ENCODE assay signal across 9 cellular contexts in genomic region chr17:6752068-6752909, GRCh38. TPM values are rescaled to one million over a fixed set of nuclear protein-coding genes. Genes with fewer than 3 reads are reported as not detected.
DNase-seq lines count a peak whose midpoint lies in the region; ATAC-seq and TF ChIP-seq lines count a peak whose summit lies in the region.
"Had no signal": no experiment of that assay in that cellular context is flagged by ENCODE, and none has a peak within 500 bp of the region (broad histone marks: within the 10 kb centered on the region; RNA-seq: fewer than 3 reads in every experiment).

No MANE protein-coding gene starts in this region.

- H3K9me3 Mint-ChIP-seq in T-helper 1 cell treated with Interleukin-12 subunit alpha and Interleukin-12 subunit beta and Interleukin-4 antibody, amounts not matched to agents 30 μg/mL and 1 μg/mL, for 36 hours, result no peaks in the 10 kb centered on the region
- no peaks in the 10 kb centered on the region for H3K9me3 Mint-ChIP-seq in activated CD4-positive, alpha-beta memory T cell treated with anti-CD3 and anti-CD28 coated beads, Interleukin-2, amount 10 ng/mL, durations not matched to agents 7 days and 5 days
- no peaks in the 10 kb centered on the region for H3K9me3 Mint-ChIP-seq in type B pancreatic cell

- peaks cover 8% of the 10 kb centered on the region for H3K27me3 Mint-ChIP-seq in T-helper 1 cell treated with Interleukin-12 subunit alpha and Interleukin-12 subunit beta and Interleukin-4 antibody, amounts not matched to agents 30 μg/mL and 1 μg/mL, for 36 hours (ENCODE audit: low read depth)
- peaks cover 12% of the 10 kb centered on the region for H3K27me3 Mint-ChIP-seq in activated CD4-positive, alpha-beta memory T cell treated with anti-CD3 and anti-CD28 coated beads, Interleukin-2, amount 10 ng/mL, durations not matched to agents 7 days and 5 days
- peaks cover 36% of the 10 kb centered on the region for H3K27me3 Mint-ChIP-seq in type B pancreatic cell

- H3K27me3 ChIP-seq in prostate gland (replicated peaks; ENCODE audit: insufficient read depth), result no peaks in the 10 kb centered on the region

- no peak for TF ChIP-seq POLR2A in prostate gland (IDR thresholded peaks at IDR 0.05)

- peak overlapping the region; percentile 21 to 37 for H3K27ac ChIP-seq in prostate gland
- H3K27ac ChIP-seq: 22Rv1 had no signal

- DNase-seq in T-helper 1 cell, result no peak
- no peak for DNase-seq in activated CD4-positive, alpha-beta memory T cell treated with anti-CD3 and anti-CD28 coated beads, Interleukin-2, amount 10 ng/mL, durations not matched to agents 7 days and 5 days
- DNase-seq in glomerular endothelial cell (ENCODE audit: extremely low read depth, low read depth, low spot score), result peak; percentile 90
- no peak for DNase-seq in prostate gland (ENCODE audit: low spot score)
- DNase-seq in COLO668 (lab: John Stamatoyannopoulos, UW; ENCODE audit: unreplicated experiment), result no peak
- no peak for DNase-seq in type B pancreatic cell (ENCODE audit: extremely low spot score, unreplicated experiment)

- no peak for TF ChIP-seq CTCF in prostate gland (IDR thresholded peaks at IDR 0.05)
- no peak for TF ChIP-seq CTCF in type B pancreatic cell (conservative IDR thresholded peaks at IDR 0.05)

- no peak overlapping the region for H3K4me3 Mint-ChIP-seq in T-helper 1 cell treated with Interleukin-12 subunit alpha and Interleukin-12 subunit beta and Interleukin-4 antibody, amounts not matched to agents 30 μg/mL and 1 μg/mL, for 36 hours
- H3K4me3 Mint-ChIP-seq in activated CD4-positive, alpha-beta memory T cell treated with anti-CD3 and anti-CD28 coated beads, Interleukin-2, amount 10 ng/mL, durations not matched to agents 7 days and 5 days, result no peak overlapping the region
- no peak overlapping the region for H3K4me3 Mint-ChIP-seq in type B pancreatic cell

- no peak for ATAC-seq in HG03442 (IDR thresholded peaks at IDR 0.05; ENCODE audit: unreplicated experiment)

- intact Hi-C loops in prostate gland (cut with DNase I), result no loop called here

- no peaks in the 10 kb centered on the region for H3K9me3 ChIP-seq in prostate gland

- H3K36me3 Mint-ChIP-seq in T-helper 1 cell treated with Interleukin-12 subunit alpha and Interleukin-12 subunit beta and Interleukin-4 antibody, amounts not matched to agents 30 μg/mL and 1 μg/mL, for 36 hours (ENCODE audit: low read depth), result peaks cover 13% of the 10 kb centered on the region
- H3K36me3 Mint-ChIP-seq in activated CD4-positive, alpha-beta memory T cell treated with anti-CD3 and anti-CD28 coated beads, Interleukin-2, amount 10 ng/mL, durations not matched to agents 7 days and 5 days (ENCODE audit: low read depth), result peaks cover 16% of the 10 kb centered on the region
- H3K36me3 Mint-ChIP-seq in type B pancreatic cell, result no peaks in the 10 kb centered on the region

- H3K36me3 ChIP-seq in prostate gland, result no peaks in the 10 kb centered on the region

- peaks cover 27% of the 10 kb centered on the region for H3K4me1 Mint-ChIP-seq in T-helper 1 cell treated with Interleukin-12 subunit alpha and Interleukin-12 subunit beta and Interleukin-4 antibody, amounts not matched to agents 30 μg/mL and 1 μg/mL, for 36 hours (ENCODE audit: low read depth)
- peaks cover 36% of the 10 kb centered on the region for H3K4me1 Mint-ChIP-seq in activated CD4-positive, alpha-beta memory T cell treated with anti-CD3 and anti-CD28 coated beads, Interleukin-2, amount 10 ng/mL, durations not matched to agents 7 days and 5 days
- H3K4me1 Mint-ChIP-seq in type B pancreatic cell (ENCODE audit: unreplicated experiment), result peaks cover 5% of the 10 kb centered on the region

- CTCF ChIA-PET in activated CD4-positive, alpha-beta memory T cell treated with anti-CD3 and anti-CD28 coated beads, Interleukin-2, amount 10 ng/mL, durations not matched to agents 7 days and 5 days (lab: Charles Lee), result no interaction called here

- no peaks in the 10 kb centered on the region for H3K4me1 ChIP-seq in prostate gland (replicated peaks)

- H3K4me3 ChIP-seq in prostate gland, result no peak overlapping the region

- 56% methylated on average over 7 of the region's 7 CpGs for WGBS in prostate gland

- POLR2A ChIA-PET in activated CD4-positive, alpha-beta memory T cell treated with anti-CD3 and anti-CD28 coated beads, Interleukin-2, amount 10 ng/mL, durations not matched to agents 7 days and 5 days (lab: Charles Lee), result no interaction called here

- peak overlapping the region; percentile 72 for H3K27ac Mint-ChIP-seq in T-helper 1 cell treated with Interleukin-12 subunit alpha and Interleukin-12 subunit beta and Interleukin-4 antibody, amounts not matched to agents 30 μg/mL and 1 μg/mL, for 36 hours
- peak overlapping the region; percentile 68 for H3K27ac Mint-ChIP-seq in activated CD4-positive, alpha-beta memory T cell treated with anti-CD3 and anti-CD28 coated beads, Interleukin-2, amount 10 ng/mL, durations not matched to agents 7 days and 5 days
- H3K27ac Mint-ChIP-seq in type B pancreatic cell, result no peak overlapping the region

RNA-seq across cellular contexts. Expression of gene XAF1, which starts 3.6 kb away (rescaled TPM):
- total RNA-seq in activated CD4-positive, alpha-beta memory T cell treated with anti-CD3 and anti-CD28 coated beads, Interleukin-2, amount 10 ng/mL, durations not matched to agents 7 days and 5 days, result 100 to 1,000 TPM; 408 TPM
- 19.4 and 82.8 TPM in 2 replicates for total RNA-seq in glomerular endothelial cell
- 10 to 100 TPM; 10.4 to 21.8 TPM for total RNA-seq in prostate gland
- 2.1 and 7.8 TPM in 2 replicates for total RNA-seq in type B pancreatic cell (ENCODE audit: low replicate concordance)

RNA-seq across cellular contexts. Expression of gene FBXO39, which starts 23.7 kb away (rescaled TPM):
- total RNA-seq in activated CD4-positive, alpha-beta memory T cell treated with anti-CD3 and anti-CD28 coated beads, Interleukin-2, amount 10 ng/mL, durations not matched to agents 7 days and 5 days, result 1 to 10 TPM; 1.1 to 1.7 TPM
- total RNA-seq in glomerular endothelial cell (0.29 and 0.58 TPM in 2 replicates), prostate gland (1 to 10 TPM; 2.5 to 3.6 TPM), type B pancreatic cell (ENCODE audit: low replicate concordance) (0.26 TPM in 1 of 2 replicates, not detected in the other)

RNA-seq across cellular contexts. Expression of gene SLC13A5, which starts 39.1 kb away (rescaled TPM):
- total RNA-seq in activated CD4-positive, alpha-beta memory T cell treated with anti-CD3 and anti-CD28 coated beads, Interleukin-2, amount 10 ng/mL, durations not matched to agents 7 days and 5 days, result not detected
- total RNA-seq in glomerular endothelial cell (not detected in 2 replicates), prostate gland (1 to 10 TPM; 1.1 to 1.6 TPM), type B pancreatic cell (ENCODE audit: low replicate concordance) (2.2 and 2.9 TPM in 2 replicates)
